10 cellular contexts compared by ENCODE assay signal in the genomic region with DNA sequence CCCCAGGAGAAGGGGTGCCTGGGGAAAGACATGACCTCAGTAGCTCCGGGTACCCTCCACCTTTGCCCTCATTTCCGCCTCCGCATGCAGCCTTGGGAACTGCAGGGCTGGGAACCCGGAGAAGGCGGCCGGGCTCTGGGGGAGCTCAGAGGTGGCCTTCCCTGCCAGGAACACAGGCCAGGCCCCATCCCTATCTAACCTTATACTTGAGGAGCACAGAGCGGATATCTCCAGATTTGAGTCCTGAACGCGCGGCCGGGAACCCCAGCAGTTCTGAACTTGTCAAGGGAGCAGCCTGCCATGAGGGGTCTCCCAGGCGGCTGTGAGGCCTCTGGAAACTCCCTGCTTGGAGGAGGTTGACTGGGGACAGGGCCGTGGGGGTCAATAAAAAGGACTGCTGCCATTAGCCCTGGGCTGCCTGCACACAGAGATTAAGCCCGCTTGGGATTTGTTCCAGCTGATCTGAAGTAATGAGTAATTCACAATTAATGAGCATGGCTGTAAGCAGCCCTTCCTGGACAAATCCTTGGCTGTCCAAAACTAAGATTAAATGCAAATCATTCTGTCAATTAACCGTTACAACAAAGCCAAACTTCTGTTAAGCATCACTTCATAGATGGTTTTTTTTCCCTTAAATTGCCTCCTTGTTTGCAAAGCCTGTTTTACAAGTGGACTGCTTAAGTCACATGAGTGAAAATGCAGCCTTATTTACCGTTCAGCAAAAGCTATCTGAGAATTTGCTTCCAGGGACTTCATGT. TPM values are rescaled to one million over a fixed set of nuclear protein-coding genes. Genes with fewer than 3 reads are reported as not detected.
A peak's percentile ranks its signal among the peaks of the same experiment; 100 is the strongest.
DNase-seq lines count a peak whose midpoint lies in the region; ATAC-seq lines count a peak whose summit lies in the region.
"Had no signal": no experiment of that assay in that cellular context is flagged by ENCODE, and none has a peak within 500 bp of the region (broad histone marks: within the 10 kb centered on the region; RNA-seq: fewer than 3 reads in every experiment).

No MANE protein-coding gene starts in this region.

- H3K36me3 ChIP-seq in thymus (ENCODE audit: control insufficient read depth, insufficient read depth) = no peaks in the 10 kb centered on the region

- H3K4me3 ChIP-seq in thymus (ENCODE audit: low read length) = no peak overlapping the region

- H3K4me1 ChIP-seq in thymus (ENCODE audit: control insufficient read depth, insufficient read depth, low read length) = peaks cover 11% of the 10 kb centered on the region

- ATAC-seq in HG03135 (IDR thresholded peaks at IDR 0.05; ENCODE audit: unreplicated experiment) = no peak

- DNase-seq in NCI-H1417 (lab: John Stamatoyannopoulos, UW) (peak in 2 of 3 experiments; percentile 16 to 41), NCI-H1417 treated with DMSO at 0.1 percent for 48 hours (lab: John Stamatoyannopoulos, UW) (no peak), astrocyte of the hippocampus (ENCODE audit: low read depth, low spot score) (peak; percentile 71), mesenteric fat pad (ENCODE audit: low spot score) (peak; percentile 89), NCI-H1105 treated with DMSO at 0.1 percent for 48 hours (lab: John Stamatoyannopoulos, UW) (no peak), kidney glomerular epithelial cell (lab: John Stamatoyannopoulos, UW) (no peak)
- DNase-seq: 8988T, PC-9 had no signal

- H3K27me3 ChIP-seq in thymus (ENCODE audit: control insufficient read depth, insufficient read depth) = no peaks in the 10 kb centered on the region

- WGBS in thymus = 96% methylated on average over 16 of the region's 16 CpGs

- peak overlapping the region; percentile 5 for H3K27ac ChIP-seq in thymus (ENCODE audit: low read depth)
- H3K27ac ChIP-seq: PC-9 had no signal

- H3K9me3 ChIP-seq in thymus (ENCODE audit: control insufficient read depth) = peaks cover 1% of the 10 kb centered on the region

RNA-seq across cellular contexts. Expression of a gene that starts 26.2 kb away (rescaled TPM):
- 151 TPM for total RNA-seq in mesenteric fat pad
- polyA plus RNA-seq in thymus = 42.8 TPM

Comparison
In these comparisons a context has a peak if more than half of its experiments do, and no peak if none do; other contexts are left out.
1. DNase-seq: peak in NCI-H1417 (2 of 3), astrocyte of the hippocampus (single experiment) and mesenteric fat pad (single experiment); none in NCI-H1417 treated with DMSO at 0.1 percent for 48 hours (single experiment), NCI-H1105 treated with DMSO at 0.1 percent for 48 hours (single experiment) and kidney glomerular epithelial cell (single experiment).